8 cellular contexts compared by ENCODE assay signal in the genomic region with DNA sequence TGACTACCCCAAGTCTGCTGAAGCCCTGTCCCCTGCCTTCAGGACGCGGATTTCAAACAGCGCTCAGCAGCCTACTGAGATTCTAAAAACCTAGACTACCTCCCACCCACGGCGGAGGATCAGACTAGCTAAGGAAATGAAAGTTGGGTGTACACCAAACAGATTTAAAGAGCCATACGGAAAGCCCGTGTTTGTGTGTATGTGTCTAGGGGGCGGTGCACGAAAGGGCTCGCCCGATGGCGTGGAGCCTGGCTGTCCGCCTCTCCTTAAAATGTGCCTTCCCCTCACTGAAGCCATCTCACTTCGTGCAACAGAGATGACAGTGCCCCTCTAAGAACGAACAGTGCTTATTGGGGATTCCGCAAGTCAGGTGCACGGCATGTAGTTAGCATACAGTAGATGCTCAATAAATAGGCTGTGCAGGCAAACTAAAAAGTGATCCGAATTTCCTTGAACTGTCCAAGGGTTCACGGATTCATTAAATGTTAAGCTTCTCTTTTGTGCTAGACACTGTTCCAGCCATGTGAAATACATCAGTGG. TPM values are rescaled to one million over a fixed set of nuclear protein-coding genes. Genes with fewer than 3 reads are reported as not detected.
DNase-seq lines count a peak whose midpoint lies in the region; ATAC-seq, FAIRE-seq and TF ChIP-seq lines count a peak whose summit lies in the region.

No MANE protein-coding gene starts in this region.

- peaks cover 41 to 54% of the 10 kb centered on the region in 2 donors for H3K4me1 ChIP-seq in naive thymus-derived CD4-positive, alpha-beta T cell (ENCODE audit: control insufficient read depth in 2 of 2, insufficient read depth in 2 of 2, low read length in 2 of 2)

- H3K27ac Mint-ChIP-seq in dendritic cell treated with granulocyte-macrophage colony-stimulating factor and Interleukin-4, amounts not matched to agents 40 ng/mL and 50 ng/mL, for 4 days = peak overlapping the region; percentile 97
- H3K27ac Mint-ChIP-seq in naive thymus-derived CD4-positive, alpha-beta T cell = peak overlapping the region; percentile 95 to 100 (median 99)

- FAIRE-seq in GM12892 (lab: Jason Lieb, UNC) = no peak

- peak overlapping the region; percentile 90 for H3K4me3 Mint-ChIP-seq in dendritic cell treated with granulocyte-macrophage colony-stimulating factor and Interleukin-4, amounts not matched to agents 40 ng/mL and 50 ng/mL, for 4 days
- H3K4me3 Mint-ChIP-seq in naive thymus-derived CD4-positive, alpha-beta T cell = peak overlapping the region; percentile 91 to 100 (median 98)

- H3K36me3 Mint-ChIP-seq in dendritic cell treated with granulocyte-macrophage colony-stimulating factor and Interleukin-4, amounts not matched to agents 40 ng/mL and 50 ng/mL, for 4 days (ENCODE audit: low read depth) = peaks cover 68% of the 10 kb centered on the region
- H3K36me3 Mint-ChIP-seq in naive thymus-derived CD4-positive, alpha-beta T cell = peaks cover 5 to 22% (median 17%) of the 10 kb centered on the region in 5 donors

- intact Hi-C loops in dendritic cell treated with granulocyte-macrophage colony-stimulating factor and Interleukin-4, amounts not matched to agents 40 ng/mL and 50 ng/mL, for 4 days (cut with micrococcal nuclease) = loop anchor here (2.0 kb wide), 1 partner anchor 22 kb away; a partner anchor contains a TSS
- intact Hi-C loops in naive thymus-derived CD4-positive, alpha-beta T cell (cut with micrococcal nuclease) = loop anchor here (1.0 to 2.0 kb wide), 10 partner anchors 22 to 1981 kb away; a partner anchor contains a TSS

- H3K9me3 ChIP-seq in naive thymus-derived CD4-positive, alpha-beta T cell (ENCODE audit: control insufficient read depth in 2 of 3, low read length in 3 of 3) = no peaks in the 10 kb centered on the region

- H3K27me3 ChIP-seq in naive thymus-derived CD4-positive, alpha-beta T cell (ENCODE audit: control insufficient read depth in 2 of 2, insufficient read depth in 2 of 2, low read length in 2 of 2) = no peaks in the 10 kb centered on the region

- no peaks in the 10 kb centered on the region for H3K9me3 Mint-ChIP-seq in dendritic cell treated with granulocyte-macrophage colony-stimulating factor and Interleukin-4, amounts not matched to agents 40 ng/mL and 50 ng/mL, for 4 days
- peaks cover 0 to 9% (median 0%) of the 10 kb centered on the region in 11 donors for H3K9me3 Mint-ChIP-seq in naive thymus-derived CD4-positive, alpha-beta T cell

- H3K27ac ChIP-seq in naive thymus-derived CD4-positive, alpha-beta T cell (ENCODE audit: low read depth, low read length) = peak overlapping the region; percentile 87

- peaks cover 63% of the 10 kb centered on the region for H3K4me1 Mint-ChIP-seq in dendritic cell treated with granulocyte-macrophage colony-stimulating factor and Interleukin-4, amounts not matched to agents 40 ng/mL and 50 ng/mL, for 4 days (ENCODE audit: low read depth)
- peaks cover 45 to 89% (median 66%) of the 10 kb centered on the region in 7 donors for H3K4me1 Mint-ChIP-seq in naive thymus-derived CD4-positive, alpha-beta T cell

- DNase-seq in GM12892 (ENCODE audit: insufficient read length) (peak; percentile 49), RPMI8226 (peak; percentile 63)
- peak in 5 of 9 donors; percentile 23 to 47 (median 34) for DNase-seq in naive thymus-derived CD4-positive, alpha-beta T cell

- ATAC-seq in naive thymus-derived CD4-positive, alpha-beta T cell = no peak
- ATAC-seq in GM18519 (IDR thresholded peaks at IDR 0.05; ENCODE audit: low FRiP score, unreplicated experiment) = no peak
- no peak for ATAC-seq in HG02623 (IDR thresholded peaks at IDR 0.05; ENCODE audit: unreplicated experiment)
- no peak for ATAC-seq in HG03460 (IDR thresholded peaks at IDR 0.05; ENCODE audit: unreplicated experiment)
- ATAC-seq in GM18511 (IDR thresholded peaks at IDR 0.05; ENCODE audit: unreplicated experiment) = no peak

- CTCF ChIA-PET in naive thymus-derived CD4-positive, alpha-beta T cell (lab: Charles Lee) = interaction anchor here (0.5 to 2.4 kb wide), 6 partner anchors 12 to 229 kb away, joined by 3 to 7 read pairs (median 4); a partner anchor contains a TSS

- H3K4me3 ChIP-seq in naive thymus-derived CD4-positive, alpha-beta T cell (ENCODE audit: low read length) = peak overlapping the region; percentile 78

- peaks cover 10 to 49% (median 26%) of the 10 kb centered on the region in 3 experiments for H3K36me3 ChIP-seq in naive thymus-derived CD4-positive, alpha-beta T cell (ENCODE audit: control insufficient read depth in 2 of 3, insufficient read depth in 3 of 3, low read length in 3 of 3)

- POLR2A ChIA-PET in naive thymus-derived CD4-positive, alpha-beta T cell (lab: Charles Lee) = interaction anchor here (0.5 to 11.2 kb wide), 16 partner anchors 9 to 291 kb away, joined by 3 to 173 read pairs (median 6); a partner anchor contains a TSS

- peaks cover 2% of the 10 kb centered on the region for H3K27me3 Mint-ChIP-seq in dendritic cell treated with granulocyte-macrophage colony-stimulating factor and Interleukin-4, amounts not matched to agents 40 ng/mL and 50 ng/mL, for 4 days
- H3K27me3 Mint-ChIP-seq in naive thymus-derived CD4-positive, alpha-beta T cell = no peaks in the 10 kb centered on the region

- TF ChIP-seq POLR2A in GM12892 (IDR thresholded peaks at IDR 0.05; ENCODE audit: low read depth, low read length) = no peak

RNA-seq across cellular contexts. Expression of a gene that starts 0.6 kb away (rescaled TPM):
- 3.1 TPM for polyA plus RNA-seq in GM12892 (2012; ENCODE audit: missing spikeins)
- total RNA-seq in naive thymus-derived CD4-positive, alpha-beta T cell = 10 to 100 TPM in 3 of 5 experiments, 1 to 10 TPM in 2; 7.1 to 20.4 (median 11.8) TPM
- 10 to 100 TPM; 11.9 to 13.5 TPM for polyA plus RNA-seq in naive thymus-derived CD4-positive, alpha-beta T cell

RNA-seq across cellular contexts. Expression of a gene that starts 14.1 kb away (rescaled TPM):
- polyA plus RNA-seq in GM12892 (2012; ENCODE audit: missing spikeins) = 0.42 TPM
- 1 to 10 TPM in 3 of 5 experiments, not detected in 2; 1.0 to 5.9 (median 1.2) TPM for total RNA-seq in naive thymus-derived CD4-positive, alpha-beta T cell
- under 1 TPM in 1 of 2 donors, not detected in 1; 0.20 TPM for polyA plus RNA-seq in naive thymus-derived CD4-positive, alpha-beta T cell

RNA-seq across cellular contexts. Expression of a gene that starts 21.3 kb away (rescaled TPM):
- polyA plus RNA-seq in GM12892 (2012; ENCODE audit: missing spikeins) = 23.9 TPM
- 10 to 100 TPM; 38.0 to 84.6 (median 63.9) TPM for total RNA-seq in naive thymus-derived CD4-positive, alpha-beta T cell
- 10 to 100 TPM; 10.1 to 13.1 TPM for polyA plus RNA-seq in naive thymus-derived CD4-positive, alpha-beta T cell

RNA-seq across cellular contexts. Expression of a gene that starts 30.5 kb away (rescaled TPM):
- 9.9 TPM for polyA plus RNA-seq in GM12892 (2012; ENCODE audit: missing spikeins)
- 10 to 100 TPM; 25.8 to 79.4 (median 43.0) TPM for total RNA-seq in naive thymus-derived CD4-positive, alpha-beta T cell
- polyA plus RNA-seq in naive thymus-derived CD4-positive, alpha-beta T cell = 10 to 100 TPM; 11.3 to 18.9 TPM

RNA-seq across cellular contexts. Expression of a gene that starts 32.2 kb away (rescaled TPM):
- 11.7 TPM for polyA plus RNA-seq in GM12892 (2012; ENCODE audit: missing spikeins)
- 10 to 100 TPM in 4 of 5 experiments, 1 to 10 TPM in 1; 9.5 to 24.2 (median 17.8) TPM for total RNA-seq in naive thymus-derived CD4-positive, alpha-beta T cell
- polyA plus RNA-seq in naive thymus-derived CD4-positive, alpha-beta T cell = 10 to 100 TPM; 29.5 to 48.7 TPM
